Comparison of ENCODE assay signal across 1 cellular context in genomic region chr3:49134471-49135265, GRCh38.
TF ChIP-seq lines count a peak whose summit lies in the region.

No MANE protein-coding gene starts in this region.

TF ChIP-seq in K562, 482 proteins besides CTCF, POLR2A, EP300 and RAD21:
- TF ChIP-seq POLR3A (IDR thresholded peaks at IDR 0.05; ENCODE audit: borderline replicate concordance, extremely low read depth, insufficient read depth, insufficient read length) (no peak), SMARCE1 (IDR thresholded peaks at IDR 0.05) (no peak), RCOR1 (IDR thresholded peaks at IDR 0.05; ENCODE audit: borderline replicate concordance in 1 of 2, low read depth in 2 of 2, low read length in 2 of 2) (no peak), HMGXB4 (CRISPR knock-in tag; IDR thresholded peaks at IDR 0.05) (no peak), BCOR (IDR thresholded peaks at IDR 0.05) (no peak), CREB5 (CRISPR knock-in tag; IDR thresholded peaks at IDR 0.05) (no peak), DEAF1 (CRISPR knock-in tag; IDR thresholded peaks at IDR 0.05) (no peak), ZBTB7A (IDR thresholded peaks at IDR 0.05; ENCODE audit: borderline replicate concordance, control insufficient read depth, low read depth, low read length) (peak; percentile 34; the same call in 1 of the 2 replicates), EWSR1 (IDR thresholded peaks at IDR 0.05; ENCODE audit: borderline replicate concordance, low read depth, partially characterized antibody) (no peak), ZKSCAN8 (CRISPR knock-in tag; IDR thresholded peaks at IDR 0.05) (no peak), MBD1 (CRISPR knock-in tag; IDR thresholded peaks at IDR 0.05) (no peak), NR2C2 (CRISPR knock-in tag; IDR thresholded peaks at IDR 0.05) (no peak), NR2C2 (tag; IDR thresholded peaks at IDR 0.05) (peak; percentile 61; the same call in 1 of the 2 replicates), ZNF77 (CRISPR knock-in tag; IDR thresholded peaks at IDR 0.05) (no peak), HIVEP1 (CRISPR knock-in tag; IDR thresholded peaks at IDR 0.05) (no peak), RBM39 (optimal IDR thresholded peaks at IDR 0.05; ENCODE audit: low read depth, low read length) (no peak), ZNF133 (CRISPR knock-in tag; IDR thresholded peaks at IDR 0.05) (no peak), SRSF9 (IDR thresholded peaks at IDR 0.05; ENCODE audit: borderline replicate concordance, low read depth, low read length) (no peak), ZNF280B (CRISPR knock-in tag; IDR thresholded peaks at IDR 0.05) (no peak), SMAD3 (CRISPR knock-in tag; conservative IDR thresholded peaks at IDR 0.05) (no peak), ELF2 (CRISPR knock-in tag; IDR thresholded peaks at IDR 0.05) (no peak), NFYB (IDR thresholded peaks at IDR 0.05; ENCODE audit: extremely low read depth, insufficient read length) (no peak), SAFB2 (IDR thresholded peaks at IDR 0.05; ENCODE audit: borderline replicate concordance, low read depth, low read length, severe bottlenecking) (no peak), EP400 (IDR thresholded peaks at IDR 0.05) (no peak), RBM15 (IDR thresholded peaks at IDR 0.05; ENCODE audit: insufficient read depth, low read length) (no peak), GATA2 (CRISPR knock-in tag; IDR thresholded peaks at IDR 0.05) (peak; percentile 54; the same call in 1 of the 2 replicates), ESRRA (IDR thresholded peaks at IDR 0.05; ENCODE audit: borderline replicate concordance, low read depth) (peak; percentile 97), ARNT (IDR thresholded peaks at IDR 0.05) (no peak), RAD51 (IDR thresholded peaks at IDR 0.05; ENCODE audit: borderline replicate concordance, low read depth) (no peak), NFATC3 (IDR thresholded peaks at IDR 0.05) (no peak)
- TF ChIP-seq, protein P1, sequence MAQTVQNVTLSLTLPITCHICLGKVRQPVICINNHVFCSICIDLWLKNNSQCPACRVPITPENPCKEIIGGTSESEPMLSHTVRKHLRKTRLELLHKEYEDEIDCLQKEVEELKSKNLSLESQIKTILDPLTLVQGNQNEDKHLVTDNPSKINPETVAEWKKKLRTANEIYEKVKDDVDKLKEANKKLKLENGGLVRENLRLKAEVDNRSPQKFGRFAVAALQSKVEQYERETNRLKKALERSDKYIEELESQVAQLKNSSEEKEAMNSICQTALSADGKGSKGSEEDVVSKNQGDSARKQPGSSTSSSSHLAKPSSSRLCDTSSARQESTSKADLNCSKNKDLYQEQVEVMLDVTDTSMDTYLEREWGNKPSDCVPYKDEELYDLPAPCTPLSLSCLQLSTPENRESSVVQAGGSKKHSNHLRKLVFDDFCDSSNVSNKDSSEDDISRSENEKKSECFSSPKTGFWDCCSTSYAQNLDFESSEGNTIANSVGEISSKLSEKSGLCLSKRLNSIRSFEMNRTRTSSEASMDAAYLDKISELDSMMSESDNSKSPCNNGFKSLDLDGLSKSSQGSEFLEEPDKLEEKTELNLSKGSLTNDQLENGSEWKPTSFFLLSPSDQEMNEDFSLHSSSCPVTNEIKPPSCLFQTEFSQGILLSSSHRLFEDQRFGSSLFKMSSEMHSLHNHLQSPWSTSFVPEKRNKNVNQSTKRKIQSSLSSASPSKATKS (CRISPR knock-in tag; IDR thresholded peaks at IDR 0.05) = no peak
